9 cellular contexts compared by ENCODE assay signal in the genomic region with DNA sequence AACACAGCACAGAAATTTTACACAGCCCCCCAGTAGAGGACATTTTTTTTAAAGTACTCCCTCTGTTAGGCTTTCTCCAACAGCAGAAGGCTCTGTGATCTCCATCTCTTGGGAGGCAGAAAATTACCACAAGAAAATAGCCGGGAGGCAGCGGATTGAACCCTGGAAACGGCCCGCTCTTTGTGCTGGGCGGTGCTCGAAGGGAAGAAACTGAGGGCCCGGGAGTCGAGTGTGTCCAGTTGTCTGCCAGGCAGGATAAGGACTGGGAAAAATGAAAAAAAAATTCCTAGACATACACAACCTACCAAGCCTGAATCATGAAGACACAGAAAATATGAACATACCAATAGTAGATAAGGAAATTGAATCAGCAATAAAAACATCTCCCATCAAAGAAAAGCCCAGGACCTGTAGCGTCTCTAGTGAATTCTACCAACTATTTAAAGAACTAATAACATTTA.
A peak's percentile ranks its signal among the peaks of the same experiment; 100 is the strongest.
DNase-seq lines count a peak whose midpoint lies in the region; ATAC-seq, FAIRE-seq and TF ChIP-seq lines count a peak whose summit lies in the region.
"Had no signal": no experiment of that assay in that cellular context is flagged by ENCODE, and none has a peak within 500 bp of the region (broad histone marks: within the 10 kb centered on the region; RNA-seq: fewer than 3 reads in every experiment).

No MANE protein-coding gene starts in this region.

- in situ Hi-C loops in GM13976 (cut with MboI; ENCODE audit: low sequenced_read_pairs, unreplicated experiment) = no loop called here

- H3K4me3 ChIP-seq in GM06990 (replicated peaks; ENCODE audit: low read depth, low read length) (peak overlapping the region; percentile 54), fibroblast of mammary gland (ENCODE audit: control insufficient read depth, low read depth, low read length) (peak overlapping the region; percentile 62)

- no peaks in the 10 kb centered on the region for H3K27me3 ChIP-seq in GM06990 (replicated peaks; ENCODE audit: control insufficient read depth, insufficient read depth, low read length)

- peak; percentile 30 for FAIRE-seq in RCC 7860 (lab: Jason Lieb, UNC)

- H3K36me3 ChIP-seq in GM06990 (ENCODE audit: control insufficient read depth, insufficient read depth, low read length) = no peaks in the 10 kb centered on the region

- no peak for TF ChIP-seq CTCF in 22Rv1 (IDR thresholded peaks at IDR 0.05)
- no peak for TF ChIP-seq CTCF in GM06990 (IDR thresholded peaks at IDR 0.05; ENCODE audit: insufficient read depth, low read length, poor library complexity, severe bottlenecking)
- TF ChIP-seq CTCF in fibroblast of mammary gland (conservative IDR thresholded peaks at IDR 0.05; ENCODE audit: control insufficient read depth, insufficient read depth, low read depth, low read length) = no peak
- TF ChIP-seq CTCF in GM13976 (IDR thresholded peaks at IDR 0.05; ENCODE audit: borderline replicate concordance, control extremely low read depth, extremely low read depth, insufficient read depth, missing control alignments) = no peak

- no peak for ATAC-seq in HG02870 (IDR thresholded peaks at IDR 0.05; ENCODE audit: unreplicated experiment)

- H3K27ac ChIP-seq in 22Rv1 = peak overlapping the region; percentile 72

- DNase-seq in GM06990 (ENCODE audit: extremely low read depth, insufficient read length) = no peak
- DNase-seq in RCC 7860 (ENCODE audit: low spot score) = peak; percentile 49
- DNase-seq in fibroblast of mammary gland (ENCODE audit: low read depth) = peak; percentile 30
- no peak for DNase-seq in effector CD8-positive, alpha-beta T cell (lab: John Stamatoyannopoulos, UW)
- no peak for DNase-seq in GM13976 (ENCODE audit: low spot score)
- DNase-seq in Ammon's horn (ENCODE audit: low spot score) = no peak
- DNase-seq: hypothalamus had no signal

Comparison
In these comparisons a context has a peak if more than half of its experiments do, and no peak if none do; other contexts are left out.
1. DNase-seq: peak in RCC 7860 (single experiment) and fibroblast of mammary gland (single experiment); none in GM06990 (single experiment), effector CD8-positive, alpha-beta T cell (single experiment), GM13976 (single experiment) and Ammon's horn (single experiment).